1 cellular context compared by ENCODE assay signal in genomic region chr16:82793550-82794244, GRCh38.
TF ChIP-seq lines count a peak whose summit lies in the region.

No MANE protein-coding gene starts in this region.

TF ChIP-seq in GM23338, 12 proteins besides CTCF, POLR2A, EP300 and RAD21 (continued from another document):
- TF ChIP-seq ZNF462 (CRISPR knock-in tag; IDR thresholded peaks at IDR 0.05) = peak; percentile 73
- TF ChIP-seq POLR2AphosphoS5 (IDR thresholded peaks at IDR 0.05; ENCODE audit: low read depth) = no peak
